ENCODE assay signal across 11 cellular contexts in the genomic region with DNA sequence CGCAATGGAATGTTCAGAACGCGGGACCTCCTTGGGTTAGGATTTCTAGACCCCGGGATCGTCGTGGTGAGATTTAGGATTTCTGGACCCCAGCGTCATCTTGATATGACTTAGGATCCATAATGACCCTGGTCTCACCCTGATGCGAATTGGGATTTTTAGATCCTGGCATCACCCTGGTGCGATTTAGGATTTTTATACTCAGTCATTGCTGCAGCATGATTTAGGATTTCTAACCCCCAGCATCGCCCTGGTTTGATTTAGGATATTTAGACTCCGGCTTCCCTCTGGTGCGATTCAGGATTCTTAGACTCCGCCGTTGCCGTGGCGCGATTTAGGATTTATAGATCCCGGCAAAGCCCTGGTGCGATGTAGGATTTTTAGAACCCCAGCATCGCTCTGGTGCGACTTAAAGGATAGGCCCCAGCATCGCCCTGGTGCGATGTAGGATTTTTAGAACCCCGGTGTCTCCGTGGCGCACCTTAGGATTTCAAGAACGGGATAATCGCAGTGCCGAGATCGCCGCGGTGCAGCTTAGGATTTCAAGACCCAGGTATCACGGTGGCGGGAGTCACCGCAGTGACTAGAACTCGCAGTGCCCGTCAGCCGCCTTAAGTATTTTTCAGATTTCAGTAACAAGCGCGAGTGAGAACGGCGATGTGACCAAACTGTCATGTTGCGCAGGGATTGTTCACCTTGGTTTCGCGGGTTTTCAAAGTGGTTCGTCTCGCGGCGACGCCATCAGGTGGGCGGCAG. TPM values are rescaled to one million over a fixed set of nuclear protein-coding genes. Genes with fewer than 3 reads are reported as not detected.
DNase-seq lines count a peak whose midpoint lies in the region; ATAC-seq, FAIRE-seq and TF ChIP-seq lines count a peak whose summit lies in the region.
"Had no signal": no experiment of that assay in that cellular context is flagged by ENCODE, and none has a peak within 500 bp of the region (broad histone marks: within the 10 kb centered on the region; RNA-seq: fewer than 3 reads in every experiment).

No MANE protein-coding gene starts in this region.

- no peak for FAIRE-seq in HTR-8/SVneo (lab: Jason Lieb, UNC)
- FAIRE-seq: GM18507, islet of Langerhans had no signal

- H3K4me3 Mint-ChIP-seq in HFFc6 (peak overlapping the region; percentile 67), neural crest cell (peak overlapping the region; percentile 93)
- peak overlapping the region; percentile 23 for H3K4me3 Mint-ChIP-seq in dendritic cell treated with granulocyte-macrophage colony-stimulating factor and Interleukin-4, amounts not matched to agents 40 ng/mL and 50 ng/mL, for 4 days

- peaks cover 30% of the 10 kb centered on the region for H3K27me3 Mint-ChIP-seq in HFFc6 (ENCODE audit: insufficient read depth)
- H3K27me3 Mint-ChIP-seq in dendritic cell treated with granulocyte-macrophage colony-stimulating factor and Interleukin-4, amounts not matched to agents 40 ng/mL and 50 ng/mL, for 4 days: peaks cover 66% of the 10 kb centered on the region
- H3K27me3 Mint-ChIP-seq in neural crest cell (ENCODE audit: low read depth): no peaks in the 10 kb centered on the region

- intact Hi-C loops in dendritic cell treated with granulocyte-macrophage colony-stimulating factor and Interleukin-4, amounts not matched to agents 40 ng/mL and 50 ng/mL, for 4 days (cut with micrococcal nuclease): loop anchor here (5.0 kb wide), 1 partner anchor 250 kb away; no protein-coding TSS in a partner anchor

- H3K27ac Mint-ChIP-seq in HFFc6: no peak overlapping the region
- H3K27ac Mint-ChIP-seq in dendritic cell treated with granulocyte-macrophage colony-stimulating factor and Interleukin-4, amounts not matched to agents 40 ng/mL and 50 ng/mL, for 4 days: no peak overlapping the region
- H3K27ac Mint-ChIP-seq in neural crest cell (ENCODE audit: unreplicated experiment): peak overlapping the region; percentile 83

- CTCF ChIA-PET in BJ (lab: Yijun Ruan, JAX): no interaction called here

- H3K4me1 Mint-ChIP-seq in HFFc6 (ENCODE audit: low read depth) (peaks cover 34% of the 10 kb centered on the region), neural crest cell (peaks cover 57% of the 10 kb centered on the region)
- H3K4me1 Mint-ChIP-seq in dendritic cell treated with granulocyte-macrophage colony-stimulating factor and Interleukin-4, amounts not matched to agents 40 ng/mL and 50 ng/mL, for 4 days (ENCODE audit: low read depth): peaks cover 34% of the 10 kb centered on the region

- H3K36me3 Mint-ChIP-seq in HFFc6 (ENCODE audit: low read depth) (no peaks in the 10 kb centered on the region), neural crest cell (ENCODE audit: low read depth) (peaks cover 24% of the 10 kb centered on the region)
- H3K36me3 Mint-ChIP-seq in dendritic cell treated with granulocyte-macrophage colony-stimulating factor and Interleukin-4, amounts not matched to agents 40 ng/mL and 50 ng/mL, for 4 days (ENCODE audit: low read depth): no peaks in the 10 kb centered on the region

- POLR2A ChIA-PET in BJ (lab: Charles Lee): no interaction called here

- H3K9me3 Mint-ChIP-seq in HFFc6 (peaks cover 13% of the 10 kb centered on the region), neural crest cell (no peaks in the 10 kb centered on the region)
- peaks cover 16% of the 10 kb centered on the region for H3K9me3 Mint-ChIP-seq in dendritic cell treated with granulocyte-macrophage colony-stimulating factor and Interleukin-4, amounts not matched to agents 40 ng/mL and 50 ng/mL, for 4 days

- peaks cover under 1% of the 10 kb centered on the region for H3K36me3 ChIP-seq in BJ (ENCODE audit: control insufficient read depth, insufficient read depth, low read length)

- TF ChIP-seq CTCF in BJ (IDR thresholded peaks at IDR 0.05; ENCODE audit: insufficient read depth, low read depth, low read length) (no peak), HFFc6 (IDR thresholded peaks at IDR 0.05) (no peak), neural crest cell (conservative IDR thresholded peaks at IDR 0.05) (no peak)

- no peaks in the 10 kb centered on the region for H3K27me3 ChIP-seq in BJ (ENCODE audit: control insufficient read depth, insufficient read depth, low read length)

- DNase-seq in BJ (ENCODE audit: low read depth) (no peak), HFFc6 (no peak), neural crest cell (ENCODE audit: low read depth, low spot score) (no peak), HTR-8/SVneo (ENCODE audit: insufficient read length, low spot score) (no peak)

- ATAC-seq in GM19324 (IDR thresholded peaks at IDR 0.05; ENCODE audit: low FRiP score, unreplicated experiment) (no peak), GM18870 (IDR thresholded peaks at IDR 0.05; ENCODE audit: unreplicated experiment) (no peak), HG02973 (IDR thresholded peaks at IDR 0.05; ENCODE audit: unreplicated experiment) (no peak)
- ATAC-seq: activated CD4-positive, CD25-positive, alpha-beta regulatory T cell treated with anti-CD3 and anti-CD28 coated beads, Interleukin-2, amount 50 U/mL, for 24 hours had no signal

- H3K4me3 ChIP-seq in BJ (ENCODE audit: low read depth, low read length): peak overlapping the region; percentile 62

RNA-seq across cellular contexts. Expression of a gene that starts 0.8 kb away (rescaled TPM):
- polyA plus RNA-seq in BJ (2011; rRNA removed): 122 and 133 TPM in 2 replicates
- 46.7 and 64.3 TPM in 2 replicates for polyA minus RNA-seq in BJ (2011; rRNA and poly(A)+ RNA removed)
- total RNA-seq in HFFc6 (2021; fragmentation: NEBNext Ultra II Directional; extraction: Animal tissue kit (Norgen Biotek cat#: 25700)): 1 to 10 TPM in 4 of 6 experiments, under 1 TPM in 2; 0.28 to 3.7 (median 2.1) TPM
- total RNA-seq in neural crest cell: 212 and 236 TPM in 2 replicates

RNA-seq across cellular contexts. Expression of a gene that starts 51.9 kb away (rescaled TPM):
- polyA plus RNA-seq in BJ (2011; rRNA removed): 24.2 and 24.5 TPM in 2 replicates
- polyA minus RNA-seq in BJ (2011; rRNA and poly(A)+ RNA removed): 11.6 and 17.6 TPM in 2 replicates
- 10 to 100 TPM; 14.5 to 20.9 (median 17.8) TPM for total RNA-seq in HFFc6 (2021; fragmentation: NEBNext Ultra II Directional; extraction: Animal tissue kit (Norgen Biotek cat#: 25700))
- 27.8 and 29.3 TPM in 2 replicates for total RNA-seq in neural crest cell

Comparison
In these comparisons a context has a peak if more than half of its experiments do, and no peak if none do; other contexts are left out.
1. H3K4me3 Mint-ChIP-seq: peak in every context shown above with its lines; median percentile 93 in neural crest cell; 67 in HFFc6; 23 in dendritic cell treated with granulocyte-macrophage colony-stimulating factor and Interleukin-4, amounts not matched to agents 40 ng/mL and 50 ng/mL, for 4 days.
2. RNA of a gene that starts 0.8 kb away (total RNA-seq): 212 to 236 TPM in neural crest cell; 0.28 to 3.7 TPM in HFFc6; every median in the first group is over 10 times any median in the second.